ENCODE assay signal across 1 cellular context in genomic region chr3:128650096-128651050, GRCh38.
TF ChIP-seq lines count a peak whose summit lies in the region.

TSS of gene RPN1 (minus strand) at chr3:128650818. CDS start at chr3:128650800, 18 bp downstream.

TF ChIP-seq in WTC11, 78 proteins besides CTCF, POLR2A, EP300 and RAD21 (continued from another document):
- 0 out of 2 replicates have a peak, but pooled peaks have one; percentile 22 for TF ChIP-seq NR3C1 (CRISPR knock-in tag; conservative IDR thresholded peaks at IDR 0.05; ENCODE audit: low read depth)
- TF ChIP-seq FOXK1 (CRISPR knock-in tag; IDR thresholded peaks at IDR 0.05) = peak; percentile 46; the same call in 1 of the 2 replicates
- TF ChIP-seq NR2C2 (CRISPR knock-in tag; IDR thresholded peaks at IDR 0.05) = no peak
- TF ChIP-seq CBFB (CRISPR knock-in tag; IDR thresholded peaks at IDR 0.05; ENCODE audit: low read depth) = no peak
- no peak for TF ChIP-seq ZNF423 (CRISPR knock-in tag; IDR thresholded peaks at IDR 0.05)
- peak; percentile 37; the same call in 1 of the 2 replicates for TF ChIP-seq MYBL2 (CRISPR knock-in tag; IDR thresholded peaks at IDR 0.05)
- peak; percentile 55 for TF ChIP-seq SMAD3 (CRISPR knock-in tag; IDR thresholded peaks at IDR 0.05; ENCODE audit: borderline replicate concordance)
- peak; percentile 47; the same call in 1 of the 2 replicates for TF ChIP-seq ZBTB43 (CRISPR knock-in tag; IDR thresholded peaks at IDR 0.05)
- no peak for TF ChIP-seq STAT6 (CRISPR knock-in tag; conservative IDR thresholded peaks at IDR 0.05; ENCODE audit: low read depth)
- no peak for TF ChIP-seq ERG (CRISPR knock-in tag; IDR thresholded peaks at IDR 0.05)
- peak; percentile 55; the same call in 1 of the 2 replicates for TF ChIP-seq ZBTB21 (CRISPR knock-in tag; IDR thresholded peaks at IDR 0.05; ENCODE audit: borderline replicate concordance)
- TF ChIP-seq ETV6 (CRISPR knock-in tag; IDR thresholded peaks at IDR 0.05) = no peak
- TF ChIP-seq AR (CRISPR knock-in tag; IDR thresholded peaks at IDR 0.05) = no peak
- no peak for TF ChIP-seq ZNF425 (CRISPR knock-in tag; conservative IDR thresholded peaks at IDR 0.05)
- peak; percentile 77; the same call in 1 of the 2 replicates for TF ChIP-seq ESRRA (CRISPR knock-in tag; IDR thresholded peaks at IDR 0.05; ENCODE audit: borderline replicate concordance)
- TF ChIP-seq NFYB (CRISPR knock-in tag; conservative IDR thresholded peaks at IDR 0.05; ENCODE audit: low read depth) = peak; percentile 66
- peak; percentile 65 for TF ChIP-seq E2F5 (CRISPR knock-in tag; IDR thresholded peaks at IDR 0.05)
- TF ChIP-seq MAX (CRISPR knock-in tag; IDR thresholded peaks at IDR 0.05) = peak; percentile 70; the same call in 1 of the 2 replicates
- TF ChIP-seq ATF3 (CRISPR knock-in tag; conservative IDR thresholded peaks at IDR 0.05) = no peak
- TF ChIP-seq IRF1 (CRISPR knock-in tag; IDR thresholded peaks at IDR 0.05) = no peak
- no peak for TF ChIP-seq ZNF138 (CRISPR knock-in tag; conservative IDR thresholded peaks at IDR 0.05)
- TF ChIP-seq NR1H2 (CRISPR knock-in tag; IDR thresholded peaks at IDR 0.05) = no peak
- TF ChIP-seq FOXP1 (CRISPR knock-in tag; IDR thresholded peaks at IDR 0.05; ENCODE audit: borderline replicate concordance) = peak; percentile 71
- no peak for TF ChIP-seq CREB1 (CRISPR knock-in tag; IDR thresholded peaks at IDR 0.05)
- no peak for TF ChIP-seq ZNF512 (CRISPR knock-in tag; IDR thresholded peaks at IDR 0.05; ENCODE audit: borderline replicate concordance)
- TF ChIP-seq TP53 (CRISPR knock-in tag; IDR thresholded peaks at IDR 0.05) = peak; percentile 53; the same call in 1 of the 2 replicates
- no peak for TF ChIP-seq ZMAT4 (CRISPR knock-in tag; IDR thresholded peaks at IDR 0.05)
- no peak for TF ChIP-seq ATF6 (CRISPR knock-in tag; IDR thresholded peaks at IDR 0.05)
- peak; percentile 85 for TF ChIP-seq CREM (CRISPR knock-in tag; IDR thresholded peaks at IDR 0.05)
- no peak for TF ChIP-seq E2F1 (CRISPR knock-in tag; IDR thresholded peaks at IDR 0.05)
- TF ChIP-seq ZNF219 (CRISPR knock-in tag; IDR thresholded peaks at IDR 0.05; ENCODE audit: borderline replicate concordance) = no peak; the same call in 1 of the 2 replicates
- TF ChIP-seq OVOL2 (CRISPR knock-in tag; IDR thresholded peaks at IDR 0.05; ENCODE audit: borderline replicate concordance) = no peak
